In the genomic region with DNA sequence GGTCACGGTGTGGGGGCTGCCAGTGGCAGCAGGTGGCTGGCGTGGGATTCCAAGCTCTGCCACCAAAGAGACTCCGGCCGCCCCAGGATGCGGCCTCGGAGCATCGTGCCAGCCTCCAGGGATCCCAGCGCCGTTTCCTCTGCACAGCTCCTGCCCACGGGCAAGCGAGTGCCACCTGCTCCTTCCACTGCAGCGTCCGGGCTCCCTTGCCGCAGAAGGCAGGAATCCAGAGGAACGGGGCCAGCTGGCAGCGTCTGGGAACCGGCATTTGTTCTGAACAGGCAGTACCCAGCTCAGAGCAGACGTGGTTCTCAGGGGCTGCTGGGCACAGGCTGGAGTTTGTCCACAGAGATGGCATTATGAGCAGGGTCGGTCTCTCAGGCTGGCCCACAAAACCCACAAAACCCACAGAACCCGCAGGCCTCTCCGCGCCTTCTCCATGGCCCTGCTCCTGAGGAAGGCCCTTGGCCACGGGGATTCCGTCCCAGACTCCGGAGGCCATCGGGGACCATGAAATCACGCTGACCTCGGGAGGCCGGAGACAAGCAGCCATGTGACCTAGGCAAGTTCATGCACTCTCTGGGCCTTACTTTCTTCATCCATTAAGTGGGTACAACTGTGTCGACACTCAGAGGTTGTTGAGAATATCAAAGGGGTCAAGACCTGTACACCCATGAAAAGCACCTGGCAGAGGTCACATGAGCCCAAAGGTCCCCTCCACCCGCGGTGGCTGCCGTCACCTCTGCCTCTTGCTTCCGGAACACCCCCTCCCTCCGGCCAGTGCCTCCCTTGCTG, we compare ENCODE assay signal across 12 cellular contexts. TPM values are rescaled to one million over a fixed set of nuclear protein-coding genes. Genes with fewer than 3 reads are reported as not detected.
DNase-seq lines count a peak whose midpoint lies in the region; TF ChIP-seq lines count a peak whose summit lies in the region.
"Had no signal": no experiment of that assay in that cellular context is flagged by ENCODE, and none has a peak within 500 bp of the region (broad histone marks: within the 10 kb centered on the region; RNA-seq: fewer than 3 reads in every experiment).

No MANE protein-coding gene starts in this region.

- H3K27ac ChIP-seq in BLaER1 treated with 17β-estradiol and CSF1 and Interleukin-3, amounts not matched to agents 10 nM and 100 nM = no peak overlapping the region
- H3K27ac ChIP-seq in OCI-LY1 (ENCODE audit: low read depth, low read length, poor library complexity, severe bottlenecking) (peak overlapping the region; percentile 75), neural progenitor cell (peak overlapping the region; percentile 29)

- H3K79me2 ChIP-seq in OCI-LY1 (ENCODE audit: insufficient read depth, low read length) (no peaks in the 10 kb centered on the region), neural progenitor cell (ENCODE audit: low read depth) (no peaks in the 10 kb centered on the region)

- H3F3A ChIP-seq in OCI-LY1 (ENCODE audit: insufficient read depth, low read length) (no peaks in the 10 kb centered on the region), neural progenitor cell (ENCODE audit: low read depth) (no peaks in the 10 kb centered on the region)

- H2AFZ ChIP-seq in OCI-LY1 (ENCODE audit: low read length) = no peak overlapping the region
- H2AFZ ChIP-seq in neural progenitor cell (replicated peaks) = no peak overlapping the region

- H3K36me3 ChIP-seq in BLaER1 treated with 17β-estradiol and CSF1 and Interleukin-3, amounts not matched to agents 10 nM and 100 nM = peaks cover 17 to 45% (median 26%) of the 10 kb centered on the region in 11 experiments
- H3K36me3 ChIP-seq in OCI-LY1 (ENCODE audit: insufficient read depth, low read length) = peaks cover 21% of the 10 kb centered on the region
- H3K36me3 ChIP-seq in endocrine pancreas (ENCODE audit: control insufficient read depth, insufficient read depth, low read length) = no peaks in the 10 kb centered on the region
- no peaks in the 10 kb centered on the region for H3K36me3 ChIP-seq in neural progenitor cell

- H3K4me3 ChIP-seq in BLaER1 treated with 17β-estradiol and CSF1 and Interleukin-3, amounts not matched to agents 10 nM and 100 nM = peak overlapping the region in 4 of 10 experiments; percentile 12 to 48 (median 43); a peak in 5 of 20 replicates
- H3K4me3 ChIP-seq in OCI-LY1 (ENCODE audit: low read depth, low read length, poor library complexity, severe bottlenecking) (peak overlapping the region; percentile 21), endocrine pancreas (ENCODE audit: control insufficient read depth, insufficient read depth, low read length) (no peak overlapping the region), neural progenitor cell (no peak overlapping the region)

- H3K4me1 Mint-ChIP-seq in neural progenitor cell = peaks cover 8% of the 10 kb centered on the region
- no peaks in the 10 kb centered on the region for H3K4me1 Mint-ChIP-seq in Calu3 (ENCODE audit: low read depth, unreplicated experiment)
- H3K4me1 Mint-ChIP-seq: nephron had no signal

- no peaks in the 10 kb centered on the region for H3K27me3 ChIP-seq in BLaER1 treated with 17β-estradiol and CSF1 and Interleukin-3, amounts not matched to agents 10 nM and 100 nM
- H3K27me3 ChIP-seq in OCI-LY1 (ENCODE audit: insufficient read depth, low read length) (no peaks in the 10 kb centered on the region), endocrine pancreas (ENCODE audit: control insufficient read depth, insufficient read depth, low read length) (no peaks in the 10 kb centered on the region), neural progenitor cell (no peaks in the 10 kb centered on the region)

- H3K9me2 ChIP-seq in OCI-LY1 (ENCODE audit: low read depth, low read length) = no peaks in the 10 kb centered on the region

- H3K9ac ChIP-seq in BLaER1 treated with 17β-estradiol and CSF1 and Interleukin-3, amounts not matched to agents 10 nM and 100 nM = peak overlapping the region in 9 of 11 experiments; percentile 3 to 51 (median 35); a peak in 14 of 22 replicates
- H3K9ac ChIP-seq in OCI-LY1 (ENCODE audit: low read length) (peak overlapping the region; percentile 6; the same call in 1 of the 2 replicates), endocrine pancreas (ENCODE audit: control insufficient read depth, insufficient read depth, low read length) (peak overlapping the region; percentile 14), neural progenitor cell (no peak overlapping the region)

- CTCF ChIA-PET in Calu3 (lab: Charles Lee) = interaction anchor here (1.1 to 2.3 kb wide), 9 partner anchors 12 to 182 kb away, joined by 3 to 48 read pairs (median 5); no protein-coding TSS in a partner anchor

- H3K36me3 Mint-ChIP-seq in neural progenitor cell (peaks cover 2% of the 10 kb centered on the region), Calu3 (ENCODE audit: insufficient read depth, unreplicated experiment) (peaks cover 55% of the 10 kb centered on the region)

- no peaks in the 10 kb centered on the region for H3K9me3 ChIP-seq in BLaER1 treated with 17β-estradiol and CSF1 and Interleukin-3, amounts not matched to agents 10 nM and 100 nM (replicated peaks in 1 of 11)
- H3K9me3 ChIP-seq in OCI-LY1 (ENCODE audit: low read length) = no peaks in the 10 kb centered on the region
- no peaks in the 10 kb centered on the region for H3K9me3 ChIP-seq in endocrine pancreas (ENCODE audit: control insufficient read depth, low read length)
- no peaks in the 10 kb centered on the region for H3K9me3 ChIP-seq in neural progenitor cell (ENCODE audit: low read depth)

- DNase-seq in neural progenitor cell (ENCODE audit: low spot score) = no peak
- no peak for DNase-seq in NCI-H510A (lab: John Stamatoyannopoulos, UW)
- no peak for DNase-seq in KG1 (lab: John Stamatoyannopoulos, UW)
- DNase-seq in Calu3 = no peak
- no peak for DNase-seq in NOMO-1 treated with DMSO at 0.1 percent for 48 hours (lab: John Stamatoyannopoulos, UW; ENCODE audit: unreplicated experiment)
- DNase-seq: effector CD4-positive, alpha-beta T cell had no signal

- intact Hi-C loops in Calu3 (cut with micrococcal nuclease; ENCODE audit: unreplicated experiment) = loop anchor here (10.0 kb wide), 1 partner anchor 209 kb away; no protein-coding TSS in a partner anchor

- no peak overlapping the region for H3K27ac Mint-ChIP-seq in neural progenitor cell
- H3K27ac Mint-ChIP-seq in Calu3 (ENCODE audit: unreplicated experiment) = no peak overlapping the region
- H3K27ac Mint-ChIP-seq: nephron; stimulated activated naive CD8-positive, alpha-beta T cell treated with anti-CD3 and anti-CD28 coated beads, Interleukin-15, Interleukin-2, amounts not matched to agents 100 ng/mL and 50 ng/mL, for 24 hours; T-helper 1 cell treated with Interleukin-12 subunit alpha and Interleukin-12 subunit beta and Interleukin-4 antibody, amounts not matched to agents 30 μg/mL and 1 μg/mL, for 36 hours had no signal

- H3K27me3 Mint-ChIP-seq in neural progenitor cell (ENCODE audit: insufficient read depth, low read depth) (peaks cover 4% of the 10 kb centered on the region), Calu3 (ENCODE audit: unreplicated experiment) (no peaks in the 10 kb centered on the region)
- H3K27me3 Mint-ChIP-seq: stimulated activated naive CD8-positive, alpha-beta T cell treated with anti-CD3 and anti-CD28 coated beads, Interleukin-15, Interleukin-2, amounts not matched to agents 100 ng/mL and 50 ng/mL, for 24 hours had no signal

- H3K9me3 Mint-ChIP-seq in neural progenitor cell (no peaks in the 10 kb centered on the region), Calu3 (ENCODE audit: low read depth, unreplicated experiment) (no peaks in the 10 kb centered on the region)
- H3K9me3 Mint-ChIP-seq: nephron; stimulated activated naive CD8-positive, alpha-beta T cell treated with anti-CD3 and anti-CD28 coated beads, Interleukin-15, Interleukin-2, amounts not matched to agents 100 ng/mL and 50 ng/mL, for 24 hours; T-helper 1 cell treated with Interleukin-12 subunit alpha and Interleukin-12 subunit beta and Interleukin-4 antibody, amounts not matched to agents 30 μg/mL and 1 μg/mL, for 36 hours had no signal

- no TSS peak for BruUV-seq in Calu3 (replicated peaks; lab: Mats Ljungman, UMichigan)

- H4K20me1 ChIP-seq in BLaER1 treated with 17β-estradiol and CSF1 and Interleukin-3, amounts not matched to agents 10 nM and 100 nM = peaks cover 24 to 86% (median 56%) of the 10 kb centered on the region in 11 experiments; a peak in 21 of 22 replicates
- H4K20me1 ChIP-seq in OCI-LY1 (ENCODE audit: insufficient read depth, low read length) (no peaks in the 10 kb centered on the region), neural progenitor cell (ENCODE audit: low read depth) (peaks cover 11% of the 10 kb centered on the region)

- H3K4me3 Mint-ChIP-seq in neural progenitor cell (no peak overlapping the region), Calu3 (ENCODE audit: low read depth, unreplicated experiment) (no peak overlapping the region)
- H3K4me3 Mint-ChIP-seq: stimulated activated naive CD8-positive, alpha-beta T cell treated with anti-CD3 and anti-CD28 coated beads, Interleukin-15, Interleukin-2, amounts not matched to agents 100 ng/mL and 50 ng/mL, for 24 hours; T-helper 1 cell treated with Interleukin-12 subunit alpha and Interleukin-12 subunit beta and Interleukin-4 antibody, amounts not matched to agents 30 μg/mL and 1 μg/mL, for 36 hours had no signal

- TF ChIP-seq CTCF in OCI-LY1 (IDR thresholded peaks at IDR 0.05; ENCODE audit: low read length) (no peak), neural progenitor cell (IDR thresholded peaks at IDR 0.05) (no peak), Calu3 (IDR thresholded peaks at IDR 0.05; ENCODE audit: unreplicated experiment) (no peak)

- peak overlapping the region; percentile 82 to 99 (median 97) for H3K4me2 ChIP-seq in BLaER1 treated with 17β-estradiol and CSF1 and Interleukin-3, amounts not matched to agents 10 nM and 100 nM
- H3K4me2 ChIP-seq in OCI-LY1 (ENCODE audit: low read length) (peak overlapping the region; percentile 43; the same call in 1 of the 2 replicates), neural progenitor cell (no peak overlapping the region)

- peaks cover 35 to 48% (median 44%) of the 10 kb centered on the region in 10 experiments for H3K4me1 ChIP-seq in BLaER1 treated with 17β-estradiol and CSF1 and Interleukin-3, amounts not matched to agents 10 nM and 100 nM
- peaks cover 37% of the 10 kb centered on the region for H3K4me1 ChIP-seq in OCI-LY1 (ENCODE audit: insufficient read depth, low read length, severe bottlenecking)
- no peaks in the 10 kb centered on the region for H3K4me1 ChIP-seq in endocrine pancreas (ENCODE audit: control insufficient read depth, insufficient read depth, low read length)
- H3K4me1 ChIP-seq in neural progenitor cell = no peaks in the 10 kb centered on the region

RNA-seq across cellular contexts. Expression of a gene that starts 17.8 kb away (rescaled TPM):
- total RNA-seq in neural progenitor cell (ENCODE audit: low replicate concordance) (3.3 and 6.7 TPM in 2 replicates), Calu3 (2022) (40.0 and 45.8 TPM in 2 replicates)

RNA-seq across cellular contexts. Expression of a gene that starts 34.6 kb away (rescaled TPM):
- 1,381 and 2,318 TPM in 2 replicates for total RNA-seq in neural progenitor cell (ENCODE audit: low replicate concordance)
- total RNA-seq in Calu3 (2022) = 5,869 and 6,282 TPM in 2 replicates

Comparison
In these comparisons a context has a peak if more than half of its experiments do, and no peak if none do; other contexts are left out.
1. H3K27ac ChIP-seq: peak in OCI-LY1 (single experiment) and neural progenitor cell (single experiment); none in BLaER1 treated with 17β-estradiol and CSF1 and Interleukin-3, amounts not matched to agents 10 nM and 100 nM (0 of 11).